8 cellular contexts compared by ENCODE assay signal in genomic region chr15:77910030-77910911, GRCh38.
A peak's percentile ranks its signal among the peaks of the same experiment; 100 is the strongest.
DNase-seq lines count a peak whose midpoint lies in the region; ATAC-seq and TF ChIP-seq lines count a peak whose summit lies in the region.
"Not testable (repeated sequence)": the region's sequence is repeated elsewhere in the genome, so short reads cannot be mapped to it uniquely, and the experiment has no call there.

No MANE protein-coding gene starts in this region.

- H3K4me3 ChIP-seq in WI38 (ENCODE audit: low read depth, low read length) (peak overlapping the region; percentile 49), ascending aorta (peak overlapping the region in 1 of 2 donors; percentile 40)

- peak overlapping the region; percentile 88 for H3K4me3 Mint-ChIP-seq in natural killer cell treated with Interleukin-12 subunit alpha and Interleukin-12 subunit beta and Interleukin-15 and Interleukin-18, amount 100 ng/mL, for 72 hours

- ATAC-seq in HG03139 (IDR thresholded peaks at IDR 0.05; ENCODE audit: unreplicated experiment): peak; percentile 63
- not testable (repeated sequence) for ATAC-seq in Right ventricle myocardium inferior
- peak; percentile 81 to 83 for ATAC-seq in natural killer cell treated with Interleukin-12 subunit alpha and Interleukin-12 subunit beta and Interleukin-15 and Interleukin-18, amount 100 ng/mL, for 72 hours

- not testable (repeated sequence) for H3K27me3 Mint-ChIP-seq in natural killer cell treated with Interleukin-12 subunit alpha and Interleukin-12 subunit beta and Interleukin-15 and Interleukin-18, amount 100 ng/mL, for 72 hours

- H3K36me3 Mint-ChIP-seq in natural killer cell treated with Interleukin-12 subunit alpha and Interleukin-12 subunit beta and Interleukin-15 and Interleukin-18, amount 100 ng/mL, for 72 hours: not testable (repeated sequence)

- intact Hi-C loops in ascending aorta (cut with DNase I); Right ventricle myocardium inferior (cut with DNase I): not testable (repeated sequence)

- not testable (repeated sequence) for H3K9me3 Mint-ChIP-seq in natural killer cell treated with Interleukin-12 subunit alpha and Interleukin-12 subunit beta and Interleukin-15 and Interleukin-18, amount 100 ng/mL, for 72 hours

- not testable (repeated sequence) for H3K9me3 ChIP-seq in ascending aorta

- DNase-seq in CD1c-positive myeloid dendritic cell (ENCODE audit: extremely low spot score) (peak; percentile 76), NCI-H524 treated with DMSO at 0.1 percent for 48 hours (lab: John Stamatoyannopoulos, UW) (peak; percentile 33), ascending aorta (ENCODE audit: low spot score in 2 of 2) (peak in 1 of 2 donors; percentile 86), Right ventricle myocardium inferior (ENCODE audit: missing footprints) (peak; percentile 90)
- peak; percentile 83 for DNase-seq in natural killer cell treated with Interleukin-12 subunit alpha and Interleukin-12 subunit beta and Interleukin-15 and Interleukin-18, amount 100 ng/mL, for 72 hours (ENCODE audit: low spot score)
- peak; percentile 37 for DNase-seq in stimulated activated CD8-positive, alpha-beta memory T cell treated with anti-CD3 and anti-CD28 coated beads, Interleukin-15, amount 100 ng/mL, for 24 hours (ENCODE audit: low read depth)

- not testable (repeated sequence) for H3K27me3 ChIP-seq in ascending aorta

- H3K27ac ChIP-seq in ascending aorta: not testable (repeated sequence)

- peak; percentile 68 for TF ChIP-seq CTCF in WI38 (IDR thresholded peaks at IDR 0.05; ENCODE audit: low read depth, low read length)
- peak; percentile 42 to 69 (median 67) for TF ChIP-seq CTCF in ascending aorta (IDR thresholded peaks at IDR 0.05)

- H3K4me1 Mint-ChIP-seq in natural killer cell treated with Interleukin-12 subunit alpha and Interleukin-12 subunit beta and Interleukin-15 and Interleukin-18, amount 100 ng/mL, for 72 hours (ENCODE audit: low read depth in 2 of 2): not testable (repeated sequence)

- H3K27ac Mint-ChIP-seq in natural killer cell treated with Interleukin-12 subunit alpha and Interleukin-12 subunit beta and Interleukin-15 and Interleukin-18, amount 100 ng/mL, for 72 hours: not testable (repeated sequence)

- not testable (repeated sequence) for H3K4me1 ChIP-seq in ascending aorta

- H3K36me3 ChIP-seq in ascending aorta: not testable (repeated sequence)
